11 cellular contexts compared by ENCODE assay signal in genomic region chr11:118343981-118344521, GRCh38. TPM values are rescaled to one million over a fixed set of nuclear protein-coding genes. Genes with fewer than 3 reads are reported as not detected.
DNase-seq lines count a peak whose midpoint lies in the region; ATAC-seq and FAIRE-seq lines count a peak whose summit lies in the region.
"Had no signal": no experiment of that assay in that cellular context is flagged by ENCODE, and none has a peak within 500 bp of the region (broad histone marks: within the 10 kb centered on the region; RNA-seq: fewer than 3 reads in every experiment).

Gene CD3G, plus strand, starts transcription at chr11:118344344. Its CDS starts 80 bp downstream, at chr11:118344424.

- no peaks in the 10 kb centered on the region for H3K27me3 Mint-ChIP-seq in activated naive CD4-positive, alpha-beta T cell treated with anti-CD3 and anti-CD28 coated beads, Interleukin-2, amount 10 ng/mL, durations not matched to agents 7 days and 5 days

- no peaks in the 10 kb centered on the region for H3K9me3 Mint-ChIP-seq in activated naive CD4-positive, alpha-beta T cell treated with anti-CD3 and anti-CD28 coated beads, Interleukin-2, amount 10 ng/mL, durations not matched to agents 7 days and 5 days

- peak within 1 kb of the TSS; percentile 81 for H3K4me3 Mint-ChIP-seq in activated naive CD4-positive, alpha-beta T cell treated with anti-CD3 and anti-CD28 coated beads, Interleukin-2, amount 10 ng/mL, durations not matched to agents 7 days and 5 days

- FAIRE-seq in frontal cortex (lab: Jason Lieb, UNC), result no peak
- FAIRE-seq: colon, G401.6 had no signal

- H3K36me3 ChIP-seq in urinary bladder (ENCODE audit: insufficient read depth), result no peaks in the 10 kb centered on the region
- H3K36me3 ChIP-seq: SJCRH30 had no signal

- peaks cover 66% of the 10 kb centered on the region for H3K36me3 Mint-ChIP-seq in activated naive CD4-positive, alpha-beta T cell treated with anti-CD3 and anti-CD28 coated beads, Interleukin-2, amount 10 ng/mL, durations not matched to agents 7 days and 5 days

- no peaks in the 10 kb centered on the region for H3K4me1 ChIP-seq in urinary bladder (ENCODE audit: insufficient read depth)
- H3K4me1 ChIP-seq: SJCRH30 had no signal

- H3K4me3 ChIP-seq in urinary bladder (ENCODE audit: low read depth, low read length), result peak within 1 kb of the TSS; percentile 17
- H3K4me3 ChIP-seq: SJCRH30 had no signal

- peaks cover 70% of the 10 kb centered on the region for H3K4me1 Mint-ChIP-seq in activated naive CD4-positive, alpha-beta T cell treated with anti-CD3 and anti-CD28 coated beads, Interleukin-2, amount 10 ng/mL, durations not matched to agents 7 days and 5 days

- CTCF ChIA-PET in activated naive CD4-positive, alpha-beta T cell treated with anti-CD3 and anti-CD28 coated beads, Interleukin-2, amount 10 ng/mL, durations not matched to agents 7 days and 5 days (lab: Charles Lee), result interaction anchor here (1.0 to 8.2 kb wide), 5 partner anchors 9 to 199 kb away, joined by 3 to 76 read pairs (median 14); partner anchors contain the start of gene CD3E

- DNase-seq in activated CD4-positive, alpha-beta T cell treated with anti-CD3 and anti-CD28 coated beads, Interleukin-2, amount 50 U/mL, for 1 hour, result peak; percentile 78
- DNase-seq in activated naive CD4-positive, alpha-beta T cell treated with anti-CD3 and anti-CD28 coated beads, Interleukin-2, amount 10 ng/mL, durations not matched to agents 7 days and 5 days, result peak; percentile 86
- peak; percentile 53 to 59 (median 58) for DNase-seq in stimulated activated CD4-positive, alpha-beta T cell treated with anti-CD3 and anti-CD28 coated beads, Interleukin-12 subunit alpha, Interleukin-12 subunit beta, amount 100 ng/mL, for 48 hours (ENCODE audit: low read depth in 2 of 3, low spot score in 1 of 3)
- no peak for DNase-seq in frontal cortex (ENCODE audit: low spot score in 2 of 2)
- DNase-seq: NCI-H1930, SJCRH30 had no signal

- peak within 1 kb of the TSS; percentile 100 for H3K27ac Mint-ChIP-seq in activated naive CD4-positive, alpha-beta T cell treated with anti-CD3 and anti-CD28 coated beads, Interleukin-2, amount 10 ng/mL, durations not matched to agents 7 days and 5 days

- no peak for ATAC-seq in GM21723 (IDR thresholded peaks at IDR 0.05; ENCODE audit: unreplicated experiment)
- no peak for ATAC-seq in GM18519 (IDR thresholded peaks at IDR 0.05; ENCODE audit: low FRiP score, unreplicated experiment)

- no peak within 1 kb of the TSS for H3K27ac ChIP-seq in urinary bladder (ENCODE audit: low read depth)
- H3K27ac ChIP-seq: SJCRH30 had no signal

- 71% methylated on average over 6 of the region's 6 CpGs for WGBS in urinary bladder

RNA-seq across cellular contexts. Expression of gene CD3G, which starts in this region (rescaled TPM):
- total RNA-seq in urinary bladder (1.1 TPM), frontal cortex (not detected)
- polyA plus RNA-seq in urinary bladder, result 0.48 TPM
- total RNA-seq: SJCRH30 had no signal

Comparison
In these comparisons a context has a peak if more than half of its experiments do, and no peak if none do; other contexts are left out.
1. DNase-seq: peak in activated CD4-positive, alpha-beta T cell treated with anti-CD3 and anti-CD28 coated beads, Interleukin-2, amount 50 U/mL, for 1 hour (single experiment), activated naive CD4-positive, alpha-beta T cell treated with anti-CD3 and anti-CD28 coated beads, Interleukin-2, amount 10 ng/mL, durations not matched to agents 7 days and 5 days (single experiment) and stimulated activated CD4-positive, alpha-beta T cell treated with anti-CD3 and anti-CD28 coated beads, Interleukin-12 subunit alpha, Interleukin-12 subunit beta, amount 100 ng/mL, for 48 hours (3 of 3); none in frontal cortex (0 of 2).